ENCODE assay signal across 1 cellular context in genomic region chr5:32540446-32540845, GRCh38.
TF ChIP-seq lines count a peak whose summit lies in the region.

No MANE protein-coding gene starts in this region.

TF ChIP-seq in K562, 482 proteins besides CTCF, POLR2A, EP300 and RAD21 (continued from another document):
- TF ChIP-seq ELF2 (CRISPR knock-in tag; IDR thresholded peaks at IDR 0.05) (0 out of 2 replicates have a peak, but pooled peaks have one; percentile 44), FOXP4 (CRISPR knock-in tag; IDR thresholded peaks at IDR 0.05; ENCODE audit: borderline replicate concordance) (no peak)
